10 cellular contexts compared by ENCODE assay signal in the genomic region with DNA sequence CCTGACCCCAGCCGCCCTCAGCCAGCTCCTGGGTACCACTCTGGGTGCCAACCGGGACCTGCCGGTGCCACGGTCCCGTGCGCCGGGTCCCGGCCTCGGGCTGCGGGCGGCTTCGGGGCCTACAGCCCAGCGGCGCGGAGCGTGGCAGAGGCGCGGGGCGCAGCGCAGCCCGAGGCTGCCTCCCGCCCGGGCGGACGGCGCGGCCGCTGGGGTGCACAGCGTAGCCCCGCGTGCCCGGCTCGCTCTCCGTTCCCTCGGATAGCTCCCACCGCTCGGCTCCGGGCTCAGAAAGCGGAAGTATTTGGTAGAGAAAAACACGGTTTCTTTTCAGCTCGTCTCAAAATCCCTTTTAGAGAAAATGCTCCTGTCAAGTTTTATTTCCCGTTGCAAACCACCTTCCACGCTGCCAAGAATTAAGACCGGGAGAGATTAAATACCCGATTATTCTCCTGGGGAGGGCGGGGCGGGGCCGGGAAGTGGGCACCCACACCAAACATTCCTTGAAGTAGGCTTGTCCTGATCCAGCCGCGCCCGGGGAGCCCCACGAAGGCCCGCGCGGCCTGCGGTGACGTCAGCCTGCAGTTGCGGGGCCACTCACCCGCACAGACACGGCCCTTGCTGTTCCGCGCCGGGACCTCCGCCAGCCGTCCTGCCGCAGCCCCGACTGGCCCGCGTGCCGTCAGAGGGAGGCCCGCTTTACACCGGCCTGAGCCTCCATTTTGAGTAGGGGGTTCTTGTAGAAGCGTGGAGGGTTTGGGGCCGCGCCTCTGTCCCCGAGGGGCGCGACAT. TPM values are rescaled to one million over a fixed set of nuclear protein-coding genes. Genes with fewer than 3 reads are reported as not detected.
DNase-seq lines count a peak whose midpoint lies in the region; ATAC-seq and TF ChIP-seq lines count a peak whose summit lies in the region.
"Had no signal": no experiment of that assay in that cellular context is flagged by ENCODE, and none has a peak within 500 bp of the region (broad histone marks: within the 10 kb centered on the region; RNA-seq: fewer than 3 reads in every experiment).

No MANE protein-coding gene starts in this region.

- H3K27ac ChIP-seq in HEK293 (ENCODE audit: extremely low read depth, low read depth, low read length): no peak overlapping the region
- H3K27ac ChIP-seq: SK-N-MC had no signal

- H3K9me3 Mint-ChIP-seq in activated B cell treated with CpG ODN at 0.5 μM for 24 hours: no peaks in the 10 kb centered on the region
- H3K9me3 Mint-ChIP-seq in stimulated activated effector memory CD8-positive, alpha-beta T cell treated with anti-CD3 and anti-CD28 coated beads, Interleukin-12 subunit alpha, Interleukin-12 subunit beta, amount 100 ng/mL, for 72 hours: no peaks in the 10 kb centered on the region

- ATAC-seq in activated B cell treated with CpG ODN at 0.5 μM for 24 hours (ENCODE audit: low read depth) (peak; percentile 64), GM19023 (IDR thresholded peaks at IDR 0.05; ENCODE audit: unreplicated experiment) (no peak)
- peak; percentile 57 for ATAC-seq in stimulated activated effector memory CD8-positive, alpha-beta T cell treated with anti-CD3 and anti-CD28 coated beads, Interleukin-12 subunit alpha, Interleukin-12 subunit beta, amount 100 ng/mL, for 72 hours

- no peaks in the 10 kb centered on the region for H3K36me3 Mint-ChIP-seq in activated B cell treated with CpG ODN at 0.5 μM for 24 hours (ENCODE audit: low read depth)
- no peaks in the 10 kb centered on the region for H3K36me3 Mint-ChIP-seq in stimulated activated effector memory CD8-positive, alpha-beta T cell treated with anti-CD3 and anti-CD28 coated beads, Interleukin-12 subunit alpha, Interleukin-12 subunit beta, amount 100 ng/mL, for 72 hours

- H3K36me3 ChIP-seq in HEK293 (ENCODE audit: control insufficient read depth in 2 of 2, insufficient read depth in 1 of 2, low read length in 2 of 2): peaks cover 11 to 23% of the 10 kb centered on the region in 2 experiments; a peak in 2 of 3 replicates

- POLR2A ChIA-PET in HEK293 (lab: Yijun Ruan, JAX): no interaction called here
- POLR2A ChIA-PET in activated B cell treated with CpG ODN at 0.5 μM for 24 hours (lab: Charles Lee): interaction anchor here (0.6 to 0.7 kb wide), 4 partner anchors 64 to 1336 kb away, joined by 3 to 6 read pairs (median 4); no protein-coding TSS in a partner anchor

- no peaks in the 10 kb centered on the region for H3K9me3 ChIP-seq in HEK293 (ENCODE audit: control insufficient read depth, insufficient read depth, low read depth, low read length)

- peak overlapping the region; percentile 72 for H3K4me3 Mint-ChIP-seq in activated B cell treated with CpG ODN at 0.5 μM for 24 hours
- peak overlapping the region; percentile 42 for H3K4me3 Mint-ChIP-seq in stimulated activated effector memory CD8-positive, alpha-beta T cell treated with anti-CD3 and anti-CD28 coated beads, Interleukin-12 subunit alpha, Interleukin-12 subunit beta, amount 100 ng/mL, for 72 hours

- H3K4me3 ChIP-seq in HEK293 (ENCODE audit: low read depth, low read length): no peak overlapping the region
- H3K4me3 ChIP-seq: SK-N-MC had no signal

- H3K4me1 Mint-ChIP-seq in activated B cell treated with CpG ODN at 0.5 μM for 24 hours: peaks cover 32% of the 10 kb centered on the region
- peaks cover 23% of the 10 kb centered on the region for H3K4me1 Mint-ChIP-seq in stimulated activated effector memory CD8-positive, alpha-beta T cell treated with anti-CD3 and anti-CD28 coated beads, Interleukin-12 subunit alpha, Interleukin-12 subunit beta, amount 100 ng/mL, for 72 hours

- DNase-seq in activated B cell treated with CpG ODN at 0.5 μM for 24 hours (peak; percentile 33), islet precursor cell (peak; percentile 57), mucosa of gallbladder (ENCODE audit: low spot score) (no peak), HuH-7.5 (ENCODE audit: low spot score) (no peak), pons (ENCODE audit: low spot score) (no peak)
- DNase-seq in stimulated activated effector memory CD8-positive, alpha-beta T cell treated with anti-CD3 and anti-CD28 coated beads, Interleukin-12 subunit alpha, Interleukin-12 subunit beta, amount 100 ng/mL, for 72 hours (ENCODE audit: low spot score in 2 of 2): no peak

- intact Hi-C loops in activated B cell treated with CpG ODN at 0.5 μM for 24 hours (cut with micrococcal nuclease): loop anchor here (10.0 kb wide), 2 partner anchors 1082 to 1762 kb away; partner anchors contain the start of gene TRIL

- TF ChIP-seq CTCF in HEK293 (tag by site-specific recombination; IDR thresholded peaks at IDR 0.05) (no peak), activated B cell treated with CpG ODN at 0.5 μM for 24 hours (IDR thresholded peaks at IDR 0.05) (no peak)

- CTCF ChIA-PET in HEK293 (lab: Yijun Ruan, JAX): no interaction called here
- CTCF ChIA-PET in activated B cell treated with CpG ODN at 0.5 μM for 24 hours (lab: Charles Lee): interaction anchor here (1.4 kb wide), 1 partner anchor 42 kb away, joined by 3 read pairs; no protein-coding TSS in a partner anchor

- H3K27ac Mint-ChIP-seq in activated B cell treated with CpG ODN at 0.5 μM for 24 hours: peak overlapping the region; percentile 35
- no peak overlapping the region for H3K27ac Mint-ChIP-seq in stimulated activated effector memory CD8-positive, alpha-beta T cell treated with anti-CD3 and anti-CD28 coated beads, Interleukin-12 subunit alpha, Interleukin-12 subunit beta, amount 100 ng/mL, for 72 hours

- H3K27me3 Mint-ChIP-seq in activated B cell treated with CpG ODN at 0.5 μM for 24 hours: peaks cover 73% of the 10 kb centered on the region

- peaks cover 20% of the 10 kb centered on the region for H3K4me1 ChIP-seq in HEK293 (ENCODE audit: control insufficient read depth, insufficient read depth, low read length)

TF ChIP-seq in HEK293, 187 proteins besides CTCF, POLR2A, EP300 and RAD21 (continues in another document):
- no peak for TF ChIP-seq ZFP69B (tag by site-specific recombination; IDR thresholded peaks at IDR 0.05)
- TF ChIP-seq ZIC2 (tag by site-specific recombination; IDR thresholded peaks at IDR 0.05): no peak
- no peak for TF ChIP-seq ZNF391 (tag by site-specific recombination; IDR thresholded peaks at IDR 0.05; ENCODE audit: borderline replicate concordance, low read depth)
- TF ChIP-seq ZNF274 (IDR thresholded peaks at IDR 0.05; ENCODE audit: low read length): no peak
- no peak for TF ChIP-seq ZNF274 (tag by site-specific recombination; IDR thresholded peaks at IDR 0.05; ENCODE audit: borderline replicate concordance)
- TF ChIP-seq, protein P1, sequence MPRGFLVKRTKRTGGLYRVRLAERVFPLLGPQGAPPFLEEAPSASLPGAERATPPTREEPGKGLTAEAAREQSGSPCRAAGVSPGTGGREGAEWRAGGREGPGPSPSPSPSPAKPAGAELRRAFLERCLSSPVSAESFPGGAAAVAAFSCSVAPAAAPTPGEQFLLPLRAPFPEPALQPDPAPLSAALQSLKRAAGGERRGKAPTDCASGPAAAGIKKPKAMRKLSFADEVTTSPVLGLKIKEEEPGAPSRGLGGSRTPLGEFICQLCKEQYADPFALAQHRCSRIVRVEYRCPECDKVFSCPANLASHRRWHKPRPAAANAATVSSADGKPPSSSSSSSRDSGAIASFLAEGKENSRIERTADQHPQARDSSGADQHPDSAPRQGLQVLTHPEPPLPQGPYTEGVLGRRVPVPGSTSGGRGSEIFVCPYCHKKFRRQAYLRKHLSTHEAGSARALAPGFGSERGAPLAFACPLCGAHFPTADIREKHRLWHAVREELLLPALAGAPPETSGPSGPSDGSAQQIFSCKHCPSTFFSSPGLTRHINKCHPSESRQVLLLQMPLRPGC (tag by site-specific recombination; IDR thresholded peaks at IDR 0.05): no peak
- peak; percentile 32; the same call in 1 of the 2 replicates for TF ChIP-seq ZBTB8A (tag by site-specific recombination; IDR thresholded peaks at IDR 0.05)
- TF ChIP-seq PATZ1 (tag by site-specific recombination; IDR thresholded peaks at IDR 0.05): peak; percentile 49
- TF ChIP-seq ZNF701 (tag by site-specific recombination; IDR thresholded peaks at IDR 0.05): no peak
- 0 out of 2 replicates have a peak, but pooled peaks have one; percentile 50 for TF ChIP-seq KLF16 (tag by site-specific recombination; IDR thresholded peaks at IDR 0.05)
- no peak for TF ChIP-seq GFI1B (tag by site-specific recombination; IDR thresholded peaks at IDR 0.05)
- TF ChIP-seq ZNF423 (tag by site-specific recombination; IDR thresholded peaks at IDR 0.05): no peak
- no peak for TF ChIP-seq ZNF214 (tag by site-specific recombination; IDR thresholded peaks at IDR 0.05; ENCODE audit: borderline replicate concordance)
- no peak for TF ChIP-seq RBAK (tag by site-specific recombination; IDR thresholded peaks at IDR 0.05)
- no peak for TF ChIP-seq ZNF670 (tag by site-specific recombination; IDR thresholded peaks at IDR 0.05; ENCODE audit: low read depth)
- no peak for TF ChIP-seq ZNF155 (tag by site-specific recombination; IDR thresholded peaks at IDR 0.05)
- peak; percentile 49 for TF ChIP-seq ZNF341 (tag by site-specific recombination; IDR thresholded peaks at IDR 0.05; ENCODE audit: low read depth)

RNA-seq across cellular contexts. Expression of gene HOXA13, which starts 7.2 kb away (rescaled TPM):
- not detected in 2 replicates for total RNA-seq in activated B cell treated with CpG ODN at 0.5 μM for 24 hours
- 0.06 TPM for total RNA-seq in mucosa of gallbladder
- total RNA-seq: glomerular endothelial cell had no signal

RNA-seq across cellular contexts. Expression of gene HOXA11, which starts 7.7 kb away (rescaled TPM):
- total RNA-seq in activated B cell treated with CpG ODN at 0.5 μM for 24 hours (not detected in 2 replicates), mucosa of gallbladder (not detected)

RNA-seq across cellular contexts. Expression of gene HOXA10, which starts 18.6 kb away (rescaled TPM):
- total RNA-seq in activated B cell treated with CpG ODN at 0.5 μM for 24 hours: 0.24 TPM in 1 of 2 replicates, not detected in the other
- total RNA-seq in mucosa of gallbladder: 0.12 TPM

RNA-seq across cellular contexts. Expression of gene HOXA9, which starts 27.4 kb away (rescaled TPM):
- total RNA-seq in activated B cell treated with CpG ODN at 0.5 μM for 24 hours: not detected in 2 replicates
- 0.17 TPM for total RNA-seq in mucosa of gallbladder

RNA-seq across cellular contexts. Expression of gene HOXA7, which starts 36.3 kb away (rescaled TPM):
- not detected in 2 replicates for total RNA-seq in activated B cell treated with CpG ODN at 0.5 μM for 24 hours
- total RNA-seq in mucosa of gallbladder: not detected

Comparison
In these comparisons a context has a peak if more than half of its experiments do, and no peak if none do; other contexts are left out.
1. DNase-seq: peak in activated B cell treated with CpG ODN at 0.5 μM for 24 hours (single experiment) and islet precursor cell (single experiment); none in stimulated activated effector memory CD8-positive, alpha-beta T cell treated with anti-CD3 and anti-CD28 coated beads, Interleukin-12 subunit alpha, Interleukin-12 subunit beta, amount 100 ng/mL, for 72 hours (0 of 2), mucosa of gallbladder (single experiment), HuH-7.5 (single experiment) and pons (single experiment).